13 cellular contexts compared by ENCODE assay signal in the genomic region with DNA sequence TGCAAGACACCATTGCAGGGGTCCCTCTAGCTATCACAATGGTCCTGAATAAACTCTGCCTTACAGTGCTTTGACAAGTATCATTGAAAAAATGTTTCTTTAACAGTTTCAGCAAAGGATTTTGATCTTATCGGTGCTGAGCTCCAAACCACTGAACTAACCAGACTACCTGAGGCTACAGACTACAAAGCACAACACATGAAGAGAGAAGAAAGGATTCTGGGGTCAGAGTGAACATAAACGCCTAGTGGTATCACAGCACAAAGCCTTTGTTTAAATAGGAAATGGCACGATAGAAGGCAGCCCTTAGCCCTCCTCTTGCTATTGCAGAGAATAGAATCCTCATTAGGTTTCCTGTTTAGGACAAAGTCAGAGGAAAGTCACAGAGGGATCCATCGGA.
DNase-seq lines count a peak whose midpoint lies in the region; ATAC-seq and TF ChIP-seq lines count a peak whose summit lies in the region.
"Had no signal": no experiment of that assay in that cellular context is flagged by ENCODE, and none has a peak within 500 bp of the region (broad histone marks: within the 10 kb centered on the region; RNA-seq: fewer than 3 reads in every experiment).

No MANE protein-coding gene starts in this region.

- H3K4me1 ChIP-seq in CD8-positive, alpha-beta T cell (ENCODE audit: insufficient read depth, low read length) = peaks cover 12% of the 10 kb centered on the region
- no peaks in the 10 kb centered on the region; the same call in 1 of the 2 replicates for H3K4me1 ChIP-seq in GM23338 (ENCODE audit: insufficient read depth)
- H3K4me1 ChIP-seq in SJCRH30 = no peaks in the 10 kb centered on the region
- no peaks in the 10 kb centered on the region for H3K4me1 ChIP-seq in osteoblast (ENCODE audit: insufficient read depth, low read length)
- H3K4me1 ChIP-seq: BLaER1 treated with 17β-estradiol and CSF1 and Interleukin-3, amounts not matched to agents 10 nM and 100 nM had no signal

- H3K36me3 ChIP-seq in CD8-positive, alpha-beta T cell (ENCODE audit: insufficient read depth, low read length) = no peaks in the 10 kb centered on the region
- no peaks in the 10 kb centered on the region for H3K36me3 ChIP-seq in GM23338 (ENCODE audit: insufficient read depth)
- H3K36me3 ChIP-seq in SJCRH30 = no peaks in the 10 kb centered on the region
- no peaks in the 10 kb centered on the region for H3K36me3 ChIP-seq in osteoblast (ENCODE audit: insufficient read depth, low read length)
- H3K36me3 ChIP-seq: BLaER1 treated with 17β-estradiol and CSF1 and Interleukin-3, amounts not matched to agents 10 nM and 100 nM had no signal

- H3K27ac ChIP-seq in CD8-positive, alpha-beta T cell (ENCODE audit: low read depth, low read length) = no peak overlapping the region
- H3K27ac ChIP-seq in GM23338 (ENCODE audit: low read depth) = no peak overlapping the region
- no peak overlapping the region for H3K27ac ChIP-seq in SJCRH30
- H3K27ac ChIP-seq in osteoblast (ENCODE audit: low read depth, low read length) = no peak overlapping the region
- H3K27ac ChIP-seq: BLaER1 treated with 17β-estradiol and CSF1 and Interleukin-3, amounts not matched to agents 10 nM and 100 nM had no signal

- POLR2A ChIA-PET in CD8-positive, alpha-beta T cell (lab: Charles Lee) = no interaction called here
- POLR2A ChIA-PET in naive thymus-derived CD8-positive, alpha-beta T cell (lab: Charles Lee) = no interaction called here

- CTCF ChIA-PET in CD8-positive, alpha-beta T cell (lab: Charles Lee) = interaction anchor here (0.8 to 2.1 kb wide), 4 partner anchors 8 to 31 kb away, joined by 3 to 11 read pairs (median 4); no protein-coding TSS in a partner anchor

- no peak overlapping the region for H3K4me2 ChIP-seq in GM23338
- H3K4me2 ChIP-seq in osteoblast (ENCODE audit: insufficient read depth, low read length) = no peak overlapping the region

- H3K27ac Mint-ChIP-seq in CD8-positive, alpha-beta T cell = peak overlapping the region; percentile 1
- no peak overlapping the region for H3K27ac Mint-ChIP-seq in GM23338
- H3K27ac Mint-ChIP-seq in endothelial cell (ENCODE audit: unreplicated experiment) = peak overlapping the region; percentile 88
- peak overlapping the region in 4 of 10 donors; percentile 1 to 26 (median 18) for H3K27ac Mint-ChIP-seq in naive thymus-derived CD8-positive, alpha-beta T cell
- H3K27ac Mint-ChIP-seq: B cell had no signal

- no peak overlapping the region for H3K4me3 ChIP-seq in CD8-positive, alpha-beta T cell (ENCODE audit: low read depth, low read length)
- H3K4me3 ChIP-seq in GM23338 (no peak overlapping the region), SJCRH30 (no peak overlapping the region), osteoblast (ENCODE audit: insufficient read depth, low read length) (no peak overlapping the region)
- H3K4me3 ChIP-seq: BLaER1 treated with 17β-estradiol and CSF1 and Interleukin-3, amounts not matched to agents 10 nM and 100 nM had no signal

- H3K4me3 Mint-ChIP-seq in CD8-positive, alpha-beta T cell = no peak overlapping the region
- H3K4me3 Mint-ChIP-seq in GM23338 (no peak overlapping the region), endothelial cell (ENCODE audit: unreplicated experiment) (peak overlapping the region; percentile 53)
- H3K4me3 Mint-ChIP-seq in naive thymus-derived CD8-positive, alpha-beta T cell = peak overlapping the region in 6 of 10 donors; percentile 8 to 59 (median 50)
- H3K4me3 Mint-ChIP-seq: B cell; CD8-positive, alpha-beta memory T cell had no signal

- no peaks in the 10 kb centered on the region for H3F3A ChIP-seq in GM23338 (replicated peaks; ENCODE audit: low read depth)

- H2AFZ ChIP-seq in GM23338 (peak overlapping the region; percentile 87; the same call in 1 of the 2 replicates), osteoblast (ENCODE audit: low read length) (no peak overlapping the region)

- H3K27me3 ChIP-seq in CD8-positive, alpha-beta T cell (ENCODE audit: insufficient read depth, low read length) = no peaks in the 10 kb centered on the region
- H3K27me3 ChIP-seq in GM23338 (ENCODE audit: insufficient read depth) (no peaks in the 10 kb centered on the region), SJCRH30 (no peaks in the 10 kb centered on the region), osteoblast (ENCODE audit: insufficient read depth, low read length) (no peaks in the 10 kb centered on the region)
- H3K27me3 ChIP-seq: BLaER1 treated with 17β-estradiol and CSF1 and Interleukin-3, amounts not matched to agents 10 nM and 100 nM had no signal

- H3K9me3 Mint-ChIP-seq in CD8-positive, alpha-beta T cell = no peaks in the 10 kb centered on the region
- H3K9me3 Mint-ChIP-seq in GM23338 (no peaks in the 10 kb centered on the region), endothelial cell (ENCODE audit: unreplicated experiment) (no peaks in the 10 kb centered on the region)
- H3K9me3 Mint-ChIP-seq in naive thymus-derived CD8-positive, alpha-beta T cell = no peaks in the 10 kb centered on the region
- H3K9me3 Mint-ChIP-seq: CD8-positive, alpha-beta memory T cell had no signal

- no peak for ATAC-seq in CD8-positive, alpha-beta T cell
- no peak for ATAC-seq in GM23338
- peak in 1 of 2 donors; percentile 65 for ATAC-seq in naive thymus-derived CD8-positive, alpha-beta T cell
- no peak for ATAC-seq in GM18909 (IDR thresholded peaks at IDR 0.05; ENCODE audit: poor library complexity, unreplicated experiment)

- H3K4me1 Mint-ChIP-seq in CD8-positive, alpha-beta T cell (ENCODE audit: low read depth) = peaks cover 20% of the 10 kb centered on the region
- no peaks in the 10 kb centered on the region for H3K4me1 Mint-ChIP-seq in GM23338
- H3K4me1 Mint-ChIP-seq in endothelial cell (ENCODE audit: unreplicated experiment) = peaks cover 24% of the 10 kb centered on the region
- peaks cover 14 to 21% (median 20%) of the 10 kb centered on the region in 4 donors for H3K4me1 Mint-ChIP-seq in naive thymus-derived CD8-positive, alpha-beta T cell

- TF ChIP-seq CTCF in CD8-positive, alpha-beta T cell (IDR thresholded peaks at IDR 0.05) = no peak
- no peak for TF ChIP-seq CTCF in GM23338 (conservative IDR thresholded peaks at IDR 0.05; ENCODE audit: low read depth in 2 of 2)
- TF ChIP-seq CTCF in endothelial cell (IDR thresholded peaks at IDR 0.05; ENCODE audit: unreplicated experiment) = no peak
- TF ChIP-seq CTCF in osteoblast (IDR thresholded peaks at IDR 0.05; ENCODE audit: extremely low read depth, low read depth, low read length) = no peak

- no peaks in the 10 kb centered on the region for H3K9me2 ChIP-seq in GM23338 (ENCODE audit: insufficient read depth)

- no peaks in the 10 kb centered on the region for H3K36me3 Mint-ChIP-seq in CD8-positive, alpha-beta T cell
- H3K36me3 Mint-ChIP-seq in GM23338 (ENCODE audit: low read depth) (no peaks in the 10 kb centered on the region), endothelial cell (ENCODE audit: low read depth, unreplicated experiment) (no peaks in the 10 kb centered on the region)
- no peaks in the 10 kb centered on the region for H3K36me3 Mint-ChIP-seq in naive thymus-derived CD8-positive, alpha-beta T cell
- H3K36me3 Mint-ChIP-seq: CD8-positive, alpha-beta memory T cell had no signal

- intact Hi-C loops in CD8-positive, alpha-beta T cell (cut with DNase I, micrococcal nuclease) = no loop called here

- no peaks in the 10 kb centered on the region for H4K20me1 ChIP-seq in GM23338 (replicated peaks; ENCODE audit: insufficient read depth)
- H4K20me1 ChIP-seq in osteoblast (ENCODE audit: insufficient read depth, low read length) = no peaks in the 10 kb centered on the region

- H3K9me3 ChIP-seq in CD8-positive, alpha-beta T cell (ENCODE audit: low read length) = no peaks in the 10 kb centered on the region
- H3K9me3 ChIP-seq in SJCRH30 (replicated peaks) (no peaks in the 10 kb centered on the region), osteoblast (ENCODE audit: low read depth, low read length) (no peaks in the 10 kb centered on the region)
- H3K9me3 ChIP-seq: BLaER1 treated with 17β-estradiol and CSF1 and Interleukin-3, amounts not matched to agents 10 nM and 100 nM had no signal

- no peak for DNase-seq in CD8-positive, alpha-beta T cell
- DNase-seq in GM23338 (ENCODE audit: low spot score) = no peak
- DNase-seq in endothelial cell (ENCODE audit: low spot score) = no peak
- DNase-seq in naive thymus-derived CD8-positive, alpha-beta T cell = peak in 3 of 10 donors; percentile 1 to 24 (median 23)
- DNase-seq in SJCRH30 = no peak
- DNase-seq in osteoblast (ENCODE audit: insufficient read length, low spot score, missing footprints) = no peak
- DNase-seq: COR-L47, GDM1, HCEC 1CT had no signal

- peaks cover 3% of the 10 kb centered on the region for H3K27me3 Mint-ChIP-seq in CD8-positive, alpha-beta T cell (ENCODE audit: low read depth)
- H3K27me3 Mint-ChIP-seq in GM23338 (ENCODE audit: insufficient read depth, low read depth, poor library complexity) (peaks cover 6% of the 10 kb centered on the region), endothelial cell (ENCODE audit: unreplicated experiment) (peaks cover 1% of the 10 kb centered on the region)
- H3K27me3 Mint-ChIP-seq in naive thymus-derived CD8-positive, alpha-beta T cell = peaks cover 0 to 12% (median 3%) of the 10 kb centered on the region in 5 donors

- H3K79me2 ChIP-seq in GM23338 (replicated peaks; ENCODE audit: insufficient read depth) (no peaks in the 10 kb centered on the region), osteoblast (ENCODE audit: insufficient read depth, low read length) (no peaks in the 10 kb centered on the region)

TF ChIP-seq in GM23338, 12 proteins besides CTCF, POLR2A, EP300 and RAD21:
- no peak for TF ChIP-seq POLR2AphosphoS5 (IDR thresholded peaks at IDR 0.05; ENCODE audit: low read depth)

Comparison
In these comparisons a context has a peak if more than half of its experiments do, and no peak if none do; other contexts are left out.
1. H3K4me3 Mint-ChIP-seq: peak in endothelial cell (single experiment) and naive thymus-derived CD8-positive, alpha-beta T cell (6 of 10); none in CD8-positive, alpha-beta T cell (single experiment) and GM23338 (single experiment).